18 cellular contexts compared by ENCODE assay signal in genomic region chr6:90406957-90407356, GRCh38.
DNase-seq lines count a peak whose midpoint lies in the region; ATAC-seq and TF ChIP-seq lines count a peak whose summit lies in the region.
"Had no signal": no experiment of that assay in that cellular context is flagged by ENCODE, and none has a peak within 500 bp of the region (broad histone marks: within the 10 kb centered on the region; RNA-seq: fewer than 3 reads in every experiment).

No MANE protein-coding gene starts in this region.

- H3K27me3 ChIP-seq in hepatocyte (no peaks in the 10 kb centered on the region), Caco-2 (replicated peaks; ENCODE audit: control insufficient read depth, insufficient read depth, low read length) (no peaks in the 10 kb centered on the region)
- H3K27me3 ChIP-seq: gastrocnemius medialis had no signal

- ATAC-seq in GM18519 (IDR thresholded peaks at IDR 0.05; ENCODE audit: low FRiP score, unreplicated experiment), result no peak
- ATAC-seq: gastrocnemius medialis had no signal

- no peak for TF ChIP-seq CTCF in hepatocyte (IDR thresholded peaks at IDR 0.05; ENCODE audit: poor library complexity)
- TF ChIP-seq CTCF in Caco-2 (IDR thresholded peaks at IDR 0.05; ENCODE audit: insufficient read depth in 1 of 2, low read depth in 1 of 2, low read length in 1 of 2, severe bottlenecking in 1 of 2, unreplicated experiment in 1 of 2), result no peak

- POLR2A ChIA-PET in Caco-2 (lab: Charles Lee), result no interaction called here

- H3K9me2 ChIP-seq in hepatocyte (replicated peaks; ENCODE audit: insufficient read depth), result no peaks in the 10 kb centered on the region
- H3K9me2 ChIP-seq: SK-N-SH had no signal

- no peaks in the 10 kb centered on the region for H3K9me3 Mint-ChIP-seq in activated naive CD8-positive, alpha-beta T cell (ENCODE audit: low read depth)
- no peaks in the 10 kb centered on the region for H3K9me3 Mint-ChIP-seq in Caco-2 (ENCODE audit: unreplicated experiment)

- intact Hi-C loops in Caco-2 (cut with micrococcal nuclease; ENCODE audit: unreplicated experiment), result no loop called here

- no peak overlapping the region for H3K4me2 ChIP-seq in hepatocyte
- H3K4me2 ChIP-seq: SK-N-SH had no signal

- H4K20me1 ChIP-seq in hepatocyte (ENCODE audit: insufficient read depth, poor library complexity, severe bottlenecking), result no peaks in the 10 kb centered on the region

- no peaks in the 10 kb centered on the region for H3K27me3 Mint-ChIP-seq in activated naive CD8-positive, alpha-beta T cell
- peaks cover 3% of the 10 kb centered on the region for H3K27me3 Mint-ChIP-seq in Caco-2 (ENCODE audit: insufficient read depth, unreplicated experiment)
- H3K27me3 Mint-ChIP-seq: B cell had no signal

- no peaks in the 10 kb centered on the region for H3K9me3 ChIP-seq in hepatocyte (ENCODE audit: low read depth)
- H3K9me3 ChIP-seq in Caco-2, result no peaks in the 10 kb centered on the region
- H3K9me3 ChIP-seq: gastrocnemius medialis, SK-N-SH, thoracic aorta had no signal

- H3K4me3 Mint-ChIP-seq in activated naive CD8-positive, alpha-beta T cell, result no peak overlapping the region
- H3K4me3 Mint-ChIP-seq in Caco-2 (ENCODE audit: unreplicated experiment), result no peak overlapping the region
- H3K4me3 Mint-ChIP-seq: B cell had no signal

- H3K27ac ChIP-seq in hepatocyte, result no peak overlapping the region
- H3K27ac ChIP-seq: gastrocnemius medialis, parathyroid adenoma, thoracic aorta had no signal

- peak; percentile 68 for DNase-seq in EL
- peak; percentile 42 for DNase-seq in H4 (ENCODE audit: low spot score)
- peak; percentile 10 for DNase-seq in hepatocyte (ENCODE audit: low spot score)
- DNase-seq in Caco-2, result no peak
- DNase-seq in AG08396 (ENCODE audit: low spot score), result no peak
- DNase-seq: Calu3; cortex of kidney; gastrocnemius medialis; NCI-H1092 treated with DMSO at 0.1 percent for 48 hours; NCI-H82; SK-N-SH; stimulated activated CD4-positive, alpha-beta T cell treated with anti-CD3 and anti-CD28 coated beads, Interleukin-2, amount 100 ng/mL, for 48 hours had no signal

- no peaks in the 10 kb centered on the region for H3K36me3 Mint-ChIP-seq in activated naive CD8-positive, alpha-beta T cell
- no peaks in the 10 kb centered on the region for H3K36me3 Mint-ChIP-seq in Caco-2 (ENCODE audit: insufficient read depth, unreplicated experiment)

- CTCF ChIA-PET in Caco-2 (lab: Charles Lee), result no interaction called here

- no TSS peak for BruUV-seq in Caco-2 (replicated peaks; lab: Mats Ljungman, UMichigan)

- H3K4me3 ChIP-seq in hepatocyte, result no peak overlapping the region
- no peak overlapping the region for H3K4me3 ChIP-seq in Caco-2 (ENCODE audit: low read depth, low read length)
- H3K4me3 ChIP-seq: gastrocnemius medialis, PC-9, thoracic aorta had no signal

- H3K36me3 ChIP-seq in hepatocyte (replicated peaks; ENCODE audit: insufficient read depth, low read depth) (no peaks in the 10 kb centered on the region), Caco-2 (ENCODE audit: control insufficient read depth, insufficient read depth, low read length) (no peaks in the 10 kb centered on the region)
- H3K36me3 ChIP-seq: gastrocnemius medialis, thoracic aorta had no signal

- H3K4me1 ChIP-seq in hepatocyte (ENCODE audit: insufficient read depth) (no peaks in the 10 kb centered on the region), Caco-2 (no peaks in the 10 kb centered on the region)

- H3K79me2 ChIP-seq in hepatocyte, result no peaks in the 10 kb centered on the region
- H3K79me2 ChIP-seq: parathyroid adenoma had no signal

- peak overlapping the region; percentile 64 for H3K27ac Mint-ChIP-seq in activated naive CD8-positive, alpha-beta T cell
- H3K27ac Mint-ChIP-seq in Caco-2 (ENCODE audit: unreplicated experiment), result no peak overlapping the region
- H3K27ac Mint-ChIP-seq: B cell had no signal

- H2AFZ ChIP-seq in hepatocyte, result no peak overlapping the region
- H2AFZ ChIP-seq: parathyroid adenoma, PC-9 had no signal

- WGBS in hepatocyte (ENCODE audit: low lambda C conversion rate, missing lambda C conversion rate), result 44% methylated on average over 3 of the region's 3 CpGs

- H3K4me1 Mint-ChIP-seq in activated naive CD8-positive, alpha-beta T cell (ENCODE audit: low read depth), result peaks cover 56% of the 10 kb centered on the region
- peaks cover 6% of the 10 kb centered on the region for H3K4me1 Mint-ChIP-seq in Caco-2 (ENCODE audit: low read depth, unreplicated experiment)

Comparison
In these comparisons a context has a peak if more than half of its experiments do, and no peak if none do; other contexts are left out.
1. DNase-seq: peak in EL (single experiment), H4 (single experiment) and hepatocyte (single experiment); none in Caco-2 (0 of 2) and AG08396 (single experiment).